In the genomic region with DNA sequence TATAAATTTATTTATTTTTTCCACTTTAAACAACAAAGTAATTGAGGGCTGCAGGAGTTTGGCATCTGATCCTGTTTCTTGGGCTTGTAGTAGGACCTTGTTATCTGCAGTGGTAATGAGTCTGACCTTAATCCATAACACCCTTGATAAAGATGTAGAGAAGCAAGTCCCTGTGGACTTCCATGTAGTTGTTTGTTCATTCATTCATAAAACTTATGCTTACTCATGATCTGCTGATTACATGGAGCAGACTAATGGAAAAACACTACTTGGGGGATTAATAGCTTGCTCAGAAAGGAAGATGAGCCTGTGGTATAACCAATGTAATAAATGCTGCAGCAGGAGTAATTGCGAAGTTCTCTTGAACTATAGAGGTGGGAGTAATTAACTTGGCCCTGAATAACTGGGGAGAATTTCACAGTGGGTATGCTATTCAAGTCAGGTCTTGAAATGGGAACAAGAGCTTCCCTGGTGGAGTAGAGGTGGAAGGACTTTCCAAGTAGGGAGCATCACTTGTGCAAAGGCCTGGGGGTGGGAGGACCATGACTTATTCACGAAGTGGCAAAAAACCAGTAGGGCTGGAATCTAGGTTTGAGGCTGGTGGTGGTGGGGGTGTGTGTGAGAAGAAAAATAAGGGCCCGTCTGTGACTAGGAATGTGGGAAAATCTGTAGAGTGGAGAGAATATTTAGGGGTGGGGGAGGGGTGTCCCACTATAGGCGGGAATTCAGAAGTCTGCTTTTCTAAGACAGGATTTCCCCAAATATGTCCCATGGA, we compare ENCODE assay signal across 15 cellular contexts.
DNase-seq lines count a peak whose midpoint lies in the region; ATAC-seq, FAIRE-seq and TF ChIP-seq lines count a peak whose summit lies in the region.
"Had no signal": no experiment of that assay in that cellular context is flagged by ENCODE, and none has a peak within 500 bp of the region (broad histone marks: within the 10 kb centered on the region; RNA-seq: fewer than 3 reads in every experiment).

No MANE protein-coding gene starts in this region.

- ATAC-seq in HG02610 (IDR thresholded peaks at IDR 0.05; ENCODE audit: unreplicated experiment) = no peak

- no peaks in the 10 kb centered on the region for H3K9me3 ChIP-seq in smooth muscle cell (replicated peaks; ENCODE audit: low read depth)
- H3K9me3 ChIP-seq in esophagus muscularis mucosa = no peaks in the 10 kb centered on the region
- H3K9me3 ChIP-seq: ascending aorta, tibial nerve had no signal

- peaks cover 11% of the 10 kb centered on the region for H3K4me1 ChIP-seq in smooth muscle cell (ENCODE audit: low read depth)
- peaks cover 16 to 73% (median 44%) of the 10 kb centered on the region in 4 donors for H3K4me1 ChIP-seq in esophagus muscularis mucosa

- WGBS in smooth muscle cell (ENCODE audit: low lambda C conversion rate) = 37% methylated on average over 4 of the region's 4 CpGs
- WGBS in esophagus muscularis mucosa = 100% methylated on average over 4 of the region's 4 CpGs

- DNase-seq in HCEC 1CT (peak; percentile 33), amniotic epithelial cell (ENCODE audit: low read depth) (peak; percentile 82), smooth muscle cell (lab: John Stamatoyannopoulos, UW; ENCODE audit: unreplicated experiment) (no peak), esophagus muscularis mucosa (ENCODE audit: extremely low spot score) (no peak), SIG-M5 (lab: John Stamatoyannopoulos, UW) (no peak)
- DNase-seq: activated B cell treated with CpG ODN at 0.5 μM for 24 hours; CD4-positive, CD25-positive, alpha-beta regulatory T cell; DMS79 treated with DMSO at 0.1 percent for 48 hours; dorsolateral prefrontal cortex; NCI-H510A; retina had no signal

- H3K27me3 ChIP-seq in smooth muscle cell (ENCODE audit: low read depth) (no peaks in the 10 kb centered on the region), esophagus muscularis mucosa (no peaks in the 10 kb centered on the region)
- H3K27me3 ChIP-seq: ascending aorta, dorsolateral prefrontal cortex, tibial nerve had no signal

- TF ChIP-seq POLR2A in esophagus muscularis mucosa (IDR thresholded peaks at IDR 0.05; ENCODE audit: low read depth) = no peak

- H4K20me1 ChIP-seq in smooth muscle cell (ENCODE audit: low read depth) = no peaks in the 10 kb centered on the region

- H3K36me3 ChIP-seq in smooth muscle cell (ENCODE audit: low read depth) = no peaks in the 10 kb centered on the region
- H3K36me3 ChIP-seq in esophagus muscularis mucosa = no peaks in the 10 kb centered on the region
- H3K36me3 ChIP-seq: ascending aorta, tibial nerve had no signal

- FAIRE-seq in islet of Langerhans (lab: Jason Lieb, UNC) = peak; percentile 36

- H3K4me3 ChIP-seq in smooth muscle cell (no peak overlapping the region), esophagus muscularis mucosa (no peak overlapping the region)
- H3K4me3 ChIP-seq: ascending aorta, dorsolateral prefrontal cortex, tibial nerve had no signal

- H3K79me2 ChIP-seq in smooth muscle cell (ENCODE audit: low read depth) = no peaks in the 10 kb centered on the region

- no peak overlapping the region for H3K9ac ChIP-seq in smooth muscle cell (ENCODE audit: low read depth)

- no peak overlapping the region for H2AFZ ChIP-seq in smooth muscle cell (ENCODE audit: low read depth)

- intact Hi-C loops in esophagus muscularis mucosa (cut with DNase I) = no loop called here

- peak overlapping the region; percentile 90 for H3K27ac ChIP-seq in smooth muscle cell (ENCODE audit: low read depth)
- no peak overlapping the region for H3K27ac ChIP-seq in esophagus muscularis mucosa (replicated peaks in 1 of 4)
- H3K27ac ChIP-seq: ascending aorta, tibial nerve had no signal

- TF ChIP-seq EP300 in esophagus muscularis mucosa (IDR thresholded peaks at IDR 0.05) = no peak

- no peak for TF ChIP-seq CTCF in smooth muscle cell (IDR thresholded peaks at IDR 0.05; ENCODE audit: borderline replicate concordance, insufficient read depth, poor library complexity, severe bottlenecking)
- TF ChIP-seq CTCF in esophagus muscularis mucosa (IDR thresholded peaks at IDR 0.05) = no peak

- peak overlapping the region; percentile 58 for H3K4me2 ChIP-seq in smooth muscle cell

- peaks cover 8% of the 10 kb centered on the region for H3F3A ChIP-seq in smooth muscle cell (ENCODE audit: low read depth)

Comparison
In these comparisons a context has a peak if more than half of its experiments do, and no peak if none do; other contexts are left out.
1. DNase-seq: peak in HCEC 1CT (single experiment) and amniotic epithelial cell (single experiment); none in smooth muscle cell (single experiment), esophagus muscularis mucosa (single experiment) and SIG-M5 (single experiment).